Comparison of ENCODE assay signal across 8 cellular contexts in genomic region chr14:92680781-92681650, GRCh38.
A peak's percentile ranks its signal among the peaks of the same experiment; 100 is the strongest.
DNase-seq lines count a peak whose midpoint lies in the region; ATAC-seq and TF ChIP-seq lines count a peak whose summit lies in the region.

No MANE protein-coding gene starts in this region.

- no peaks in the 10 kb centered on the region for H3K27me3 ChIP-seq in CD4-positive, alpha-beta memory T cell (ENCODE audit: insufficient read depth, low read length)
- H3K27me3 ChIP-seq in esophagus squamous epithelium = no peaks in the 10 kb centered on the region

- intact Hi-C loops in CD4-positive, alpha-beta memory T cell (cut with micrococcal nuclease) = loop anchor here (1.0 to 10.0 kb wide), 6 partner anchors 30 to 546 kb away; partner anchors contain the start of gene RIN3
- intact Hi-C loops in esophagus squamous epithelium (cut with DNase I) = loop anchor here (10.0 kb wide), 1 partner anchor 104 kb away; no protein-coding TSS in a partner anchor

- H3K36me3 Mint-ChIP-seq in CD4-positive, alpha-beta memory T cell = peaks cover 55 to 77% of the 10 kb centered on the region in 2 donors
- peaks cover 37% of the 10 kb centered on the region for H3K36me3 Mint-ChIP-seq in activated T-cell treated with anti-CD3 and anti-CD28 coated beads, Interleukin-2, amount 50 U/mL, for 4 hours (ENCODE audit: insufficient read depth)
- H3K36me3 Mint-ChIP-seq in natural killer cell treated with Interleukin-12 subunit alpha and Interleukin-12 subunit beta and Interleukin-15 and Interleukin-18, amount 100 ng/mL, for 72 hours = peaks cover 24% of the 10 kb centered on the region

- no peak overlapping the region for H3K4me3 ChIP-seq in CD4-positive, alpha-beta memory T cell (ENCODE audit: low read length in 2 of 2)
- H3K4me3 ChIP-seq in esophagus squamous epithelium = no peak overlapping the region

- H3K4me3 Mint-ChIP-seq in CD4-positive, alpha-beta memory T cell = peak overlapping the region in 3 of 8 donors; percentile 13 to 59 (median 43)
- H3K4me3 Mint-ChIP-seq in activated T-cell treated with anti-CD3 and anti-CD28 coated beads, Interleukin-2, amount 50 U/mL, for 4 hours = no peak overlapping the region
- H3K4me3 Mint-ChIP-seq in natural killer cell treated with Interleukin-12 subunit alpha and Interleukin-12 subunit beta and Interleukin-15 and Interleukin-18, amount 100 ng/mL, for 72 hours = no peak overlapping the region

- TF ChIP-seq CTCF in esophagus squamous epithelium (IDR thresholded peaks at IDR 0.05) = peak; percentile 83 to 93 (median 90)

- peak overlapping the region; percentile 23 for H3K27ac ChIP-seq in CD4-positive, alpha-beta memory T cell (ENCODE audit: low read depth, low read length)
- no peak overlapping the region for H3K27ac ChIP-seq in esophagus squamous epithelium

- POLR2A ChIA-PET in CD4-positive, alpha-beta memory T cell (lab: Charles Lee; ENCODE audit: partially characterized antibody) = interaction anchor here (1.1 to 2.3 kb wide), 5 partner anchors 11 to 168 kb away, joined by 3 to 17 read pairs (median 3); no protein-coding TSS in a partner anchor

- CTCF ChIA-PET in CD4-positive, alpha-beta memory T cell (lab: Charles Lee; ENCODE audit: partially characterized antibody) = interaction anchor here (0.6 to 4.9 kb wide), 19 partner anchors 10 to 1841 kb away, joined by 3 to 59 read pairs (median 4); no protein-coding TSS in a partner anchor

- peaks cover 27% of the 10 kb centered on the region for H3K4me1 ChIP-seq in CD4-positive, alpha-beta memory T cell (ENCODE audit: insufficient read depth, low read length)
- H3K4me1 ChIP-seq in esophagus squamous epithelium = peaks cover 0 to 9% (median 0%) of the 10 kb centered on the region in 3 donors

- peak; percentile 60 to 61 for ATAC-seq in activated T-cell treated with anti-CD3 and anti-CD28 coated beads, Interleukin-2, amount 50 U/mL, for 4 hours
- ATAC-seq in natural killer cell treated with Interleukin-12 subunit alpha and Interleukin-12 subunit beta and Interleukin-15 and Interleukin-18, amount 100 ng/mL, for 72 hours = peak; percentile 56 to 77
- peak; percentile 9 for ATAC-seq in stimulated activated naive CD8-positive, alpha-beta T cell treated with anti-CD3 and anti-CD28 coated beads, Interleukin-15, Interleukin-2, amounts not matched to agents 100 U/mL and 50 U/mL, for 24 hours
- ATAC-seq in HG02852 (IDR thresholded peaks at IDR 0.05; ENCODE audit: unreplicated experiment) = no peak

- peaks cover 14 to 35% (median 25%) of the 10 kb centered on the region in 4 donors for H3K4me1 Mint-ChIP-seq in CD4-positive, alpha-beta memory T cell
- peaks cover 30% of the 10 kb centered on the region for H3K4me1 Mint-ChIP-seq in activated T-cell treated with anti-CD3 and anti-CD28 coated beads, Interleukin-2, amount 50 U/mL, for 4 hours (ENCODE audit: low read depth)
- H3K4me1 Mint-ChIP-seq in natural killer cell treated with Interleukin-12 subunit alpha and Interleukin-12 subunit beta and Interleukin-15 and Interleukin-18, amount 100 ng/mL, for 72 hours (ENCODE audit: low read depth in 2 of 2) = peaks cover 35 to 48% of the 10 kb centered on the region in 2 donors

- no peaks in the 10 kb centered on the region for H3K9me3 ChIP-seq in CD4-positive, alpha-beta memory T cell (ENCODE audit: control insufficient read depth in 1 of 2, low read length in 2 of 2)
- H3K9me3 ChIP-seq in esophagus squamous epithelium = no peaks in the 10 kb centered on the region

- TF ChIP-seq POLR2A in esophagus squamous epithelium (IDR thresholded peaks at IDR 0.05) = no peak

- peak; percentile 68 to 74 (median 72) for DNase-seq in CD4-positive, alpha-beta memory T cell
- DNase-seq in HS-27A (ENCODE audit: low read depth) = peak; percentile 30
- peak; percentile 85 for DNase-seq in OCI-M1 (lab: John Stamatoyannopoulos, UW)
- DNase-seq in activated T-cell treated with anti-CD3 and anti-CD28 coated beads, Interleukin-2, amount 50 U/mL, for 4 hours = peak; percentile 72
- no peak for DNase-seq in esophagus squamous epithelium (lab: John Stamatoyannopoulos, UW)
- peak; percentile 82 for DNase-seq in natural killer cell treated with Interleukin-12 subunit alpha and Interleukin-12 subunit beta and Interleukin-15 and Interleukin-18, amount 100 ng/mL, for 72 hours (ENCODE audit: low spot score)
- peak; percentile 78 for DNase-seq in stimulated activated naive CD8-positive, alpha-beta T cell treated with anti-CD3 and anti-CD28 coated beads, Interleukin-15, Interleukin-2, amounts not matched to agents 100 U/mL and 50 U/mL, for 24 hours

- peak overlapping the region; percentile 81 to 90 (median 88) for H3K27ac Mint-ChIP-seq in CD4-positive, alpha-beta memory T cell
- H3K27ac Mint-ChIP-seq in natural killer cell treated with Interleukin-12 subunit alpha and Interleukin-12 subunit beta and Interleukin-15 and Interleukin-18, amount 100 ng/mL, for 72 hours = peak overlapping the region; percentile 73 to 93

- no peaks in the 10 kb centered on the region for H3K27me3 Mint-ChIP-seq in CD4-positive, alpha-beta memory T cell
- no peaks in the 10 kb centered on the region for H3K27me3 Mint-ChIP-seq in activated T-cell treated with anti-CD3 and anti-CD28 coated beads, Interleukin-2, amount 50 U/mL, for 4 hours (ENCODE audit: low read depth)
- no peaks in the 10 kb centered on the region for H3K27me3 Mint-ChIP-seq in natural killer cell treated with Interleukin-12 subunit alpha and Interleukin-12 subunit beta and Interleukin-15 and Interleukin-18, amount 100 ng/mL, for 72 hours

- WGBS in esophagus squamous epithelium, 2 donors = 33 to 37% methylated on average over 8 to 11 of the region's 13 CpGs

- no peaks in the 10 kb centered on the region for H3K9me3 Mint-ChIP-seq in CD4-positive, alpha-beta memory T cell
- no peaks in the 10 kb centered on the region for H3K9me3 Mint-ChIP-seq in activated T-cell treated with anti-CD3 and anti-CD28 coated beads, Interleukin-2, amount 50 U/mL, for 4 hours
- no peaks in the 10 kb centered on the region for H3K9me3 Mint-ChIP-seq in natural killer cell treated with Interleukin-12 subunit alpha and Interleukin-12 subunit beta and Interleukin-15 and Interleukin-18, amount 100 ng/mL, for 72 hours

- H3K36me3 ChIP-seq in CD4-positive, alpha-beta memory T cell (ENCODE audit: insufficient read depth, low read length) = peaks cover 52% of the 10 kb centered on the region
- H3K36me3 ChIP-seq in esophagus squamous epithelium = peaks cover 3 to 57% (median 4%) of the 10 kb centered on the region in 3 donors
